In genomic region chr5:181186902-181187499, GRCh38 we compare ENCODE assay signal across 10 cellular contexts. TPM values are rescaled to one million over a fixed set of nuclear protein-coding genes. Genes with fewer than 3 reads are reported as not detected.
DNase-seq lines count a peak whose midpoint lies in the region; ATAC-seq and TF ChIP-seq lines count a peak whose summit lies in the region.
"Had no signal": no experiment of that assay in that cellular context is flagged by ENCODE, and none has a peak within 500 bp of the region (broad histone marks: within the 10 kb centered on the region; RNA-seq: fewer than 3 reads in every experiment).

No MANE protein-coding gene starts in this region.

- no peak for TF ChIP-seq POLR2A in breast epithelium (IDR thresholded peaks at IDR 0.05)

- H3K36me3 ChIP-seq in CD4-positive, CD25-positive, alpha-beta regulatory T cell (ENCODE audit: control insufficient read depth, insufficient read depth, low read length), result no peaks in the 10 kb centered on the region
- H3K36me3 ChIP-seq in HUES64 (ENCODE audit: insufficient read depth, low read length) (no peaks in the 10 kb centered on the region), breast epithelium (no peaks in the 10 kb centered on the region)
- H3K36me3 ChIP-seq: left lung had no signal

- peaks cover 51% of the 10 kb centered on the region for H3K27me3 Mint-ChIP-seq in CD4-positive, CD25-positive, alpha-beta regulatory T cell
- peaks cover 0 to under 1% of the 10 kb centered on the region in 2 donors for H3K27me3 Mint-ChIP-seq in natural killer cell treated with Interleukin-12 subunit alpha and Interleukin-12 subunit beta and Interleukin-15 and Interleukin-18, amount 100 ng/mL, for 72 hours

- TF ChIP-seq CTCF in breast epithelium (IDR thresholded peaks at IDR 0.05), result no peak

- no peak overlapping the region for H3K9ac ChIP-seq in HUES64 (ENCODE audit: low read depth, low read length)

- H3K9me3 ChIP-seq in CD4-positive, CD25-positive, alpha-beta regulatory T cell (ENCODE audit: control insufficient read depth in 2 of 2, low read length in 2 of 2), result no peaks in the 10 kb centered on the region
- no peaks in the 10 kb centered on the region for H3K9me3 ChIP-seq in HUES64 (ENCODE audit: insufficient read depth, low read depth, low read length)
- no peaks in the 10 kb centered on the region for H3K9me3 ChIP-seq in breast epithelium
- H3K9me3 ChIP-seq: left lung had no signal

- H3K27ac ChIP-seq in CD4-positive, CD25-positive, alpha-beta regulatory T cell (ENCODE audit: insufficient read depth, low read length, poor library complexity, severe bottlenecking), result no peak overlapping the region
- H3K27ac ChIP-seq in HUES64 (ENCODE audit: low read depth, low read length) (no peak overlapping the region), breast epithelium (peak overlapping the region in 1 of 2 donors; percentile 94)

- H3K4me3 Mint-ChIP-seq in CD4-positive, CD25-positive, alpha-beta regulatory T cell, result peak overlapping the region; percentile 64 to 100 (median 98)
- peak overlapping the region; percentile 18 for H3K4me3 Mint-ChIP-seq in natural killer cell treated with Interleukin-12 subunit alpha and Interleukin-12 subunit beta and Interleukin-15 and Interleukin-18, amount 100 ng/mL, for 72 hours

- no peak overlapping the region for H3K4me3 ChIP-seq in CD4-positive, CD25-positive, alpha-beta regulatory T cell (ENCODE audit: low read depth, low read length)
- H3K4me3 ChIP-seq in HUES64 (ENCODE audit: low read length) (peak overlapping the region; percentile 91), breast epithelium (peak overlapping the region in 2 of 3 donors; percentile 86 to 93)

- H3K27ac Mint-ChIP-seq in CD4-positive, CD25-positive, alpha-beta regulatory T cell, result peak overlapping the region; percentile 97 to 100 (median 98)
- H3K27ac Mint-ChIP-seq in natural killer cell treated with Interleukin-12 subunit alpha and Interleukin-12 subunit beta and Interleukin-15 and Interleukin-18, amount 100 ng/mL, for 72 hours, result peak overlapping the region; percentile 90 to 100

- peaks cover 35% of the 10 kb centered on the region for H3K4me1 ChIP-seq in CD4-positive, CD25-positive, alpha-beta regulatory T cell (ENCODE audit: control insufficient read depth, insufficient read depth, low read length, poor library complexity, severe bottlenecking)
- H3K4me1 ChIP-seq in HUES64 (ENCODE audit: insufficient read depth, low read length), result no peaks in the 10 kb centered on the region
- H3K4me1 ChIP-seq in breast epithelium, result no peaks in the 10 kb centered on the region

- no peaks in the 10 kb centered on the region for H3K27me3 ChIP-seq in CD4-positive, CD25-positive, alpha-beta regulatory T cell (ENCODE audit: control insufficient read depth, insufficient read depth, low read length)
- peaks cover 26% of the 10 kb centered on the region for H3K27me3 ChIP-seq in HUES64 (ENCODE audit: insufficient read depth, low read length)
- H3K27me3 ChIP-seq in breast epithelium, result no peaks in the 10 kb centered on the region

- peaks cover 3 to 14% (median 6%) of the 10 kb centered on the region in 7 donors for H3K9me3 Mint-ChIP-seq in CD4-positive, CD25-positive, alpha-beta regulatory T cell
- H3K9me3 Mint-ChIP-seq in natural killer cell treated with Interleukin-12 subunit alpha and Interleukin-12 subunit beta and Interleukin-15 and Interleukin-18, amount 100 ng/mL, for 72 hours, result no peaks in the 10 kb centered on the region

- H3K36me3 Mint-ChIP-seq in CD4-positive, CD25-positive, alpha-beta regulatory T cell, result peaks cover 17% of the 10 kb centered on the region
- no peaks in the 10 kb centered on the region for H3K36me3 Mint-ChIP-seq in natural killer cell treated with Interleukin-12 subunit alpha and Interleukin-12 subunit beta and Interleukin-15 and Interleukin-18, amount 100 ng/mL, for 72 hours

- peaks cover 17 to 63% (median 45%) of the 10 kb centered on the region in 4 donors for H3K4me1 Mint-ChIP-seq in CD4-positive, CD25-positive, alpha-beta regulatory T cell
- peaks cover 49 to 50% of the 10 kb centered on the region in 2 donors for H3K4me1 Mint-ChIP-seq in natural killer cell treated with Interleukin-12 subunit alpha and Interleukin-12 subunit beta and Interleukin-15 and Interleukin-18, amount 100 ng/mL, for 72 hours (ENCODE audit: low read depth in 2 of 2)

- ATAC-seq in CD4-positive, CD25-positive, alpha-beta regulatory T cell (ENCODE audit: low read depth in 2 of 2), result no peak
- ATAC-seq in natural killer cell treated with Interleukin-12 subunit alpha and Interleukin-12 subunit beta and Interleukin-15 and Interleukin-18, amount 100 ng/mL, for 72 hours, result no peak
- no peak for ATAC-seq in HG03571 (IDR thresholded peaks at IDR 0.05; ENCODE audit: unreplicated experiment)

- 22% methylated on average over 8 of the region's 8 CpGs for WGBS in HUES64

- intact Hi-C loops in breast epithelium (cut with DNase I; ENCODE audit: low total_unique reads), result no loop called here

- peak in 1 of 3 donors; percentile 36 for DNase-seq in CD4-positive, CD25-positive, alpha-beta regulatory T cell
- DNase-seq in breast epithelium (ENCODE audit: low spot score in 2 of 2) (no peak), kidney glomerular epithelial cell (lab: John Stamatoyannopoulos, UW) (no peak), DMS79 (lab: John Stamatoyannopoulos, UW) (no peak), NCI-H1417 treated with DMSO at 0.1 percent for 48 hours (lab: John Stamatoyannopoulos, UW) (no peak)
- DNase-seq in natural killer cell treated with Interleukin-12 subunit alpha and Interleukin-12 subunit beta and Interleukin-15 and Interleukin-18, amount 100 ng/mL, for 72 hours (ENCODE audit: low spot score), result no peak
- DNase-seq: NCI-H748 treated with DMSO at 0.1 percent for 48 hours had no signal

RNA-seq across cellular contexts. Expression of gene TRIM7, which starts 18.0 kb away (rescaled TPM):
- total RNA-seq in CD4-positive, CD25-positive, alpha-beta regulatory T cell, result 0.72 TPM
- polyA plus RNA-seq in CD4-positive, CD25-positive, alpha-beta regulatory T cell, result under 1 TPM in 2 of 4 donors, not detected in 2; 0.16 to 0.47 TPM
- polyA plus RNA-seq in HUES64 (2013, experiment 1 of 2), result not detected
- 0.25 TPM for polyA plus RNA-seq in HUES64 (2013, experiment 2 of 2)
- 1 to 10 TPM in 2 of 3 donors, under 1 TPM in 1; 0.29 to 5.4 (median 5.2) TPM for total RNA-seq in breast epithelium
- total RNA-seq in natural killer cell treated with Interleukin-12 subunit alpha and Interleukin-12 subunit beta and Interleukin-15 and Interleukin-18, amount 100 ng/mL, for 72 hours, result 1 to 10 TPM in 1 of 2 donors, not detected in 1; 1.3 TPM

RNA-seq across cellular contexts. Expression of gene TRIM41, which starts 36.1 kb away (rescaled TPM):
- total RNA-seq in CD4-positive, CD25-positive, alpha-beta regulatory T cell, result 40.8 TPM
- polyA plus RNA-seq in CD4-positive, CD25-positive, alpha-beta regulatory T cell, result 1 to 10 TPM in 2 of 4 donors, under 1 TPM in 2; 0.67 to 1.6 (median 0.87) TPM
- polyA plus RNA-seq in HUES64 (2013, experiment 1 of 2), result 13.2 TPM
- 12.2 TPM for polyA plus RNA-seq in HUES64 (2013, experiment 2 of 2)
- 10 to 100 TPM; 14.1 to 16.0 (median 15.1) TPM for total RNA-seq in breast epithelium
- total RNA-seq in natural killer cell treated with Interleukin-12 subunit alpha and Interleukin-12 subunit beta and Interleukin-15 and Interleukin-18, amount 100 ng/mL, for 72 hours, result 10 to 100 TPM; 29.5 to 50.6 TPM

RNA-seq across cellular contexts. Expression of gene OR2V2, which starts 39.6 kb away (rescaled TPM):
- not detected for total RNA-seq in CD4-positive, CD25-positive, alpha-beta regulatory T cell
- not detected for polyA plus RNA-seq in CD4-positive, CD25-positive, alpha-beta regulatory T cell
- not detected for polyA plus RNA-seq in HUES64 (2013, experiment 1 of 2)
- not detected for polyA plus RNA-seq in HUES64 (2013, experiment 2 of 2)
- not detected for total RNA-seq in breast epithelium
- total RNA-seq in natural killer cell treated with Interleukin-12 subunit alpha and Interleukin-12 subunit beta and Interleukin-15 and Interleukin-18, amount 100 ng/mL, for 72 hours, result not detected
- total RNA-seq: left lung had no signal

RNA-seq across cellular contexts. Expression of gene OR2V1, which starts 56.0 kb away (rescaled TPM):
- total RNA-seq in CD4-positive, CD25-positive, alpha-beta regulatory T cell, result not detected
- polyA plus RNA-seq in CD4-positive, CD25-positive, alpha-beta regulatory T cell, result not detected
- not detected for polyA plus RNA-seq in HUES64 (2013, experiment 1 of 2)
- not detected for polyA plus RNA-seq in HUES64 (2013, experiment 2 of 2)
- not detected for total RNA-seq in breast epithelium
- not detected for total RNA-seq in natural killer cell treated with Interleukin-12 subunit alpha and Interleukin-12 subunit beta and Interleukin-15 and Interleukin-18, amount 100 ng/mL, for 72 hours
- total RNA-seq: left lung had no signal

RNA-seq across cellular contexts. Expression of gene RACK1, which starts 56.7 kb away (rescaled TPM):
- 1,838 TPM for total RNA-seq in CD4-positive, CD25-positive, alpha-beta regulatory T cell
- 1,000 to 10,000 TPM; 2,227 to 2,760 (median 2,470) TPM for polyA plus RNA-seq in CD4-positive, CD25-positive, alpha-beta regulatory T cell
- 2,091 TPM for polyA plus RNA-seq in HUES64 (2013, experiment 1 of 2)
- 2,124 TPM for polyA plus RNA-seq in HUES64 (2013, experiment 2 of 2)
- total RNA-seq in breast epithelium, result 1,000 to 10,000 TPM; 2,096 to 2,842 (median 2,553) TPM
- total RNA-seq in natural killer cell treated with Interleukin-12 subunit alpha and Interleukin-12 subunit beta and Interleukin-15 and Interleukin-18, amount 100 ng/mL, for 72 hours, result 1,000 to 10,000 TPM; 1,525 to 1,671 TPM
